In genomic region chr1:54685335-54685905, GRCh38 we compare ENCODE assay signal across 5 cellular contexts. TPM values are rescaled to one million over a fixed set of nuclear protein-coding genes. Genes with fewer than 3 reads are reported as not detected.
"Had no signal": no experiment of that assay in that cellular context is flagged by ENCODE, and none has a peak within 500 bp of the region (broad histone marks: within the 10 kb centered on the region; RNA-seq: fewer than 3 reads in every experiment).

No MANE protein-coding gene starts in this region.

- H3K27ac Mint-ChIP-seq: GM23338 had no signal

- DNase-seq: H9, HCEC 1CT, IMR-90 had no signal

- ATAC-seq: K562 had no signal

- H3K4me3 ChIP-seq: GM23338, K562 had no signal

- H3K4me3 Mint-ChIP-seq: GM23338, H9 had no signal

- H3K9me3 Mint-ChIP-seq: GM23338, H9 had no signal

- H3K4me2 ChIP-seq: GM23338 had no signal

- H2AFZ ChIP-seq: GM23338 had no signal

RNA-seq across cellular contexts. Expression of gene MROH7, which starts 43.8 kb away (rescaled TPM):
- total RNA-seq: IMR-90, K562 had no signal
- polyA plus RNA-seq: GM23338, IMR-90, K562 had no signal
